ENCODE assay signal across 19 cellular contexts in the genomic region with DNA sequence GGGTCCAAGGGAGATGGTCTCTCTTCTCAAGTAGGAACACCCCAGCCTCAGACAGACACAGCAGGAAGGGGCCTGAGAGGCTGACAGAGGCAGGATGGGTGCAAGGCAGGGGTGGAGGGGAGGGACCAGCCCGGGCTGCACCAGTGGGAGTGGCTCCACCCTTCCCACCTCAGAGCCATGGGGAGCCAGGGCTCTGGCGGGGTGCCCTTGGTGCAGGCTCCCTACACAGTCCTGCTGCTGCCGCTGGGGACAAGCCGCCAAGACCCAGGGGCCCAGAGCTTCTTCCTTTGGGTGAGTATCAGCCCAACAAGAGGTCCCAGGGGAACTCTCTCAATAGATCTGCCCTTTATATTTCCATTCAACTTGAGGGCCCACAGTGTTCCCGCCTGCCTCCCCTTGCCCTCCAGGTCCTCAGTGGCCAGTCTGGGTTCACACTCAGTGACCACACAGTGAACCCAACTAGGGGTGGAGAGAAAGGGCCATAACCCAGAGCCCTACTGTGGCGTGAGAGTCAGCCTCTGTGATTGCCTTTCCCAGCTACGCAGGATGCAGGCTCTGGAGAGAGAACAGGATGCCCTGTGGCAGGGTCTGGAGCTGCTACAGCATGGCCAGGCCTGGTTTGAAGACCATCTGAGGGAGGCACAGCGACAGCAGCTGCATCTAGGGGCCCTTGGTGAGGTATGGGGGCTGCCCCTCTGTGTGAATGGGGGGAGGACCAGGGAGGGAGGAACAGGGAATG. TPM values are rescaled to one million over a fixed set of nuclear protein-coding genes. Genes with fewer than 3 reads are reported as not detected.
DNase-seq lines count a peak whose midpoint lies in the region; ATAC-seq and TF ChIP-seq lines count a peak whose summit lies in the region.
"Had no signal": no experiment of that assay in that cellular context is flagged by ENCODE, and none has a peak within 500 bp of the region (broad histone marks: within the 10 kb centered on the region; RNA-seq: fewer than 3 reads in every experiment).

No MANE protein-coding gene starts in this region.

- H3K36me3 Mint-ChIP-seq in activated T-helper 17 cell treated with anti-CD3 and anti-CD28 coated beads, Interleukin-2, amount 50 U/mL, for 72 hours (ENCODE audit: low read depth) = peaks cover 46% of the 10 kb centered on the region
- H3K36me3 Mint-ChIP-seq in memory B cell = peaks cover 22% of the 10 kb centered on the region

- H3K4me3 ChIP-seq in right atrium auricular region (no peak overlapping the region), gastrocnemius medialis (no peak overlapping the region)
- H3K4me3 ChIP-seq: esophagus squamous epithelium, heart left ventricle, uterus had no signal

- H3K4me1 Mint-ChIP-seq in activated T-helper 17 cell treated with anti-CD3 and anti-CD28 coated beads, Interleukin-2, amount 50 U/mL, for 72 hours = peaks cover 6% of the 10 kb centered on the region
- H3K4me1 Mint-ChIP-seq in memory B cell = peaks cover 4% of the 10 kb centered on the region

- intact Hi-C loops in Right ventricle myocardium inferior (cut with DNase I) (no loop called here), gastrocnemius medialis (cut with DNase I; ENCODE audit: low total_unique reads) (no loop called here)

- H3K36me3 ChIP-seq in right atrium auricular region = no peaks in the 10 kb centered on the region
- H3K36me3 ChIP-seq in gastrocnemius medialis = no peaks in the 10 kb centered on the region
- H3K36me3 ChIP-seq: uterus had no signal

- DNase-seq in Right ventricle myocardium inferior (ENCODE audit: missing footprints) (peak; percentile 53), right atrium auricular region (ENCODE audit: low spot score) (no peak), memory B cell (ENCODE audit: low spot score in 2 of 2) (no peak), NCI-H2171 (lab: John Stamatoyannopoulos, UW) (no peak), gastrocnemius medialis (no peak)
- DNase-seq in activated CD8-positive, alpha-beta memory T cell treated with anti-CD3 and anti-CD28 coated beads, Interleukin-2, amount 50 U/mL, for 4 hours = no peak
- DNase-seq: activated CD4-positive, alpha-beta T cell treated with anti-CD3 and anti-CD28 coated beads, Interleukin-2, amount 50 U/mL, for 48 hours; cortex of kidney; DMS 273 treated with DMSO at 0.1 percent for 48 hours; esophagus squamous epithelium; NCI-H1436; SHP77; stimulated activated naive CD4-positive, alpha-beta T cell treated with Interleukin-2 at 50 U/mL for 16 hours; uterus had no signal

- H3K27ac ChIP-seq in right atrium auricular region (no peak overlapping the region), gastrocnemius medialis (no peak overlapping the region)
- H3K27ac ChIP-seq: parathyroid adenoma had no signal

- H3K9me3 ChIP-seq in right atrium auricular region = no peaks in the 10 kb centered on the region
- no peaks in the 10 kb centered on the region for H3K9me3 ChIP-seq in gastrocnemius medialis
- H3K9me3 ChIP-seq: esophagus squamous epithelium, heart left ventricle, uterus had no signal

- H3K27ac Mint-ChIP-seq in activated T-helper 17 cell treated with anti-CD3 and anti-CD28 coated beads, Interleukin-2, amount 50 U/mL, for 72 hours = peak overlapping the region; percentile 9
- H3K27ac Mint-ChIP-seq in memory B cell = peak overlapping the region; percentile 1

- ATAC-seq in Right ventricle myocardium inferior (no peak), memory B cell (ENCODE audit: low read depth) (no peak), GM18517 (IDR thresholded peaks at IDR 0.05; ENCODE audit: unreplicated experiment) (no peak), gastrocnemius medialis (no peak)
- ATAC-seq in activated T-helper 17 cell treated with anti-CD3 and anti-CD28 coated beads, Interleukin-2, amount 50 U/mL, for 72 hours (replicated peaks) = no peak

- H3K27me3 ChIP-seq in right atrium auricular region (no peaks in the 10 kb centered on the region), gastrocnemius medialis (no peaks in the 10 kb centered on the region)
- H3K27me3 ChIP-seq: esophagus squamous epithelium, heart left ventricle, uterus had no signal

- no peak overlapping the region for H3K4me3 Mint-ChIP-seq in activated T-helper 17 cell treated with anti-CD3 and anti-CD28 coated beads, Interleukin-2, amount 50 U/mL, for 72 hours
- no peak overlapping the region for H3K4me3 Mint-ChIP-seq in memory B cell

- H3K27me3 Mint-ChIP-seq in activated T-helper 17 cell treated with anti-CD3 and anti-CD28 coated beads, Interleukin-2, amount 50 U/mL, for 72 hours = no peaks in the 10 kb centered on the region
- H3K27me3 Mint-ChIP-seq in memory B cell = no peaks in the 10 kb centered on the region

- TF ChIP-seq POLR2A in gastrocnemius medialis (IDR thresholded peaks at IDR 0.05) = no peak

- in situ Hi-C loops in gastrocnemius medialis (cut with MboI; ENCODE audit: low sequenced_read_pairs in 4 of 4) = no loop called here

- peaks cover 0 to 4% of the 10 kb centered on the region in 2 donors for H3K4me1 ChIP-seq in right atrium auricular region
- H3K4me1 ChIP-seq in gastrocnemius medialis = no peaks in the 10 kb centered on the region
- H3K4me1 ChIP-seq: parathyroid adenoma, uterus had no signal

- no peaks in the 10 kb centered on the region for H3K9me3 Mint-ChIP-seq in activated T-helper 17 cell treated with anti-CD3 and anti-CD28 coated beads, Interleukin-2, amount 50 U/mL, for 72 hours
- no peaks in the 10 kb centered on the region for H3K9me3 Mint-ChIP-seq in memory B cell

- TF ChIP-seq CTCF in right atrium auricular region (IDR thresholded peaks at IDR 0.05) (no peak), gastrocnemius medialis (IDR thresholded peaks at IDR 0.05 in 4 of 5, conservative IDR thresholded peaks at IDR 0.05 in 1 of 5) (no peak)

RNA-seq across cellular contexts. Expression of gene SAPCD1, which starts 0.6 kb away (rescaled TPM):
- 0.57 TPM for total RNA-seq in Right ventricle myocardium inferior
- not detected for total RNA-seq in right atrium auricular region
- 10 to 100 TPM; 12.1 to 18.9 TPM for total RNA-seq in activated T-helper 17 cell treated with anti-CD3 and anti-CD28 coated beads, Interleukin-2, amount 50 U/mL, for 72 hours
- not detected for total RNA-seq in gastrocnemius medialis

RNA-seq across cellular contexts. Expression of gene VWA7, which starts 14.1 kb away (rescaled TPM):
- total RNA-seq in Right ventricle myocardium inferior (12.1 TPM), right atrium auricular region (1 to 10 TPM; 4.1 to 7.5 TPM), gastrocnemius medialis (1 to 10 TPM; 2.0 to 7.8 (median 4.7) TPM)
- total RNA-seq in activated T-helper 17 cell treated with anti-CD3 and anti-CD28 coated beads, Interleukin-2, amount 50 U/mL, for 72 hours = 1 to 10 TPM; 2.9 to 4.2 TPM
- total RNA-seq: LHCN-M2 had no signal

RNA-seq across cellular contexts. Expression of gene MSH5, which starts 23.2 kb away (rescaled TPM):
- 2.0 TPM for total RNA-seq in Right ventricle myocardium inferior
- under 1 TPM; 0.37 to 0.98 TPM for total RNA-seq in right atrium auricular region
- 10 to 100 TPM; 78.9 to 82.6 TPM for total RNA-seq in activated T-helper 17 cell treated with anti-CD3 and anti-CD28 coated beads, Interleukin-2, amount 50 U/mL, for 72 hours
- total RNA-seq in gastrocnemius medialis = 1 to 10 TPM in 3 of 4 donors, under 1 TPM in 1; 0.35 to 7.8 (median 1.6) TPM

RNA-seq across cellular contexts. Expression of gene CLIC1, which starts 26.7 kb away (rescaled TPM):
- 102 TPM for total RNA-seq in Right ventricle myocardium inferior
- 100 to 1,000 TPM in 1 of 2 donors, 10 to 100 TPM in 1; 90.9 to 194 TPM for total RNA-seq in right atrium auricular region
- total RNA-seq in activated T-helper 17 cell treated with anti-CD3 and anti-CD28 coated beads, Interleukin-2, amount 50 U/mL, for 72 hours = 100 to 1,000 TPM; 406 to 482 TPM
- 10 to 100 TPM; 20.9 to 41.3 (median 26.3) TPM for total RNA-seq in gastrocnemius medialis

RNA-seq across cellular contexts. Expression of gene VARS1, which starts 32.5 kb away (rescaled TPM):
- total RNA-seq in Right ventricle myocardium inferior (29.7 TPM), right atrium auricular region (10 to 100 TPM; 15.3 to 24.6 TPM), gastrocnemius medialis (100 to 1,000 TPM in 1 of 4 donors, 10 to 100 TPM in 3; 39.2 to 102 (median 67.4) TPM)
- total RNA-seq in activated T-helper 17 cell treated with anti-CD3 and anti-CD28 coated beads, Interleukin-2, amount 50 U/mL, for 72 hours = 100 to 1,000 TPM in 1 of 2 donors, 10 to 100 TPM in 1; 75.3 to 134 TPM

Comparison
In these comparisons a context has a peak if more than half of its experiments do, and no peak if none do; other contexts are left out.
1. RNA of gene MSH5, which starts 23.2 kb away (total RNA-seq): 78.9 to 82.6 TPM in activated T-helper 17 cell treated with anti-CD3 and anti-CD28 coated beads, Interleukin-2, amount 50 U/mL, for 72 hours; 2.0 TPM in Right ventricle myocardium inferior (single experiment), 0.35 to 7.8 TPM in gastrocnemius medialis and 0.37 to 0.98 TPM in right atrium auricular region; every median in the first group is over 4 times any median in the second.